In the genomic region with DNA sequence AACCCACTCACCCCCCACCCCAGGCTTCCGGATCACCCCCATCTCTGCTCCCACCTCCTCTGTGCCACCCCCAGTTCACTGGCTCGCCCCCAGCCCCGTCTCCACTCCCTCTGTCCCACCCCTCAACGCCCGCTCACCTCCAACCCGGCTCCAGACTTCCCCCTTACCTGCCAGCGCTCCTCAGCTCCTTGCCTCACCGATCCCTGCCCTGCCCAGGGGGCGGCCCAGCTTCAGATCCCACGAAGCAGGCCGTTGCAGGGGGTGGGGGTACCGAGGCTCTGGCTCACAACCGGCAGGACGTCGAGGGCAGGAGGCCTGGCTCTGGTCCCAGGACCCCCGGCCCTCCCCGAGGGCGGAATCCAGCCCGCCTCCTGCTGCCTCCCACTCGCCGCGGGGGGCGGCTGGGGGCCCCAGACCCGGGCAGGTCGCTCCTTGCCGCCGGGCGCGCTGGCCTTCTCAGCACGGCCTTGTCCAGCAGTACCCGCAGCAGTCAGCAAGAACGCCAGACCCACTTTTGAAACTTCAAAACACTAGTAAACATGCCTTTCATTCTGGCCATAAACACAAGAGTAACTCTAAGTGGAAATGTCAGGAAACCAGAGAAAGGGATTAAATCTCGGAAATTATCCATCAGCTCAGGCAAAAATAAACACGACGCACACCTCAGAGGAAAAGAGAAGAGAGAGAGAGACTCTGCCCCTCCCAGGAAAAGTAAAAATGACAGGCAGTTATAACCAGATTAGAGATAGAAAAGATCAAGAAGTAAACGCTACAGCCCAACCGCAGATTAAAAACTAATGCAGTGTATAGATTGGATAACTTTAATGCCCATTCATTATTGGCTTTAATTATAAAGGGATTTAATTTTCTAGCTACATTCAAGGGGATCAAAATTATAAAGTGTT, we compare ENCODE assay signal across 1 cellular context.
TF ChIP-seq lines count a peak whose summit lies in the region.

No MANE protein-coding gene starts in this region.

TF ChIP-seq in SK-N-SH treated with all-trans-retinoic acid at 6 μM for 48 hours, 23 proteins besides CTCF, POLR2A, EP300 and RAD21 (continued from another document):
- TF ChIP-seq, protein P1, sequence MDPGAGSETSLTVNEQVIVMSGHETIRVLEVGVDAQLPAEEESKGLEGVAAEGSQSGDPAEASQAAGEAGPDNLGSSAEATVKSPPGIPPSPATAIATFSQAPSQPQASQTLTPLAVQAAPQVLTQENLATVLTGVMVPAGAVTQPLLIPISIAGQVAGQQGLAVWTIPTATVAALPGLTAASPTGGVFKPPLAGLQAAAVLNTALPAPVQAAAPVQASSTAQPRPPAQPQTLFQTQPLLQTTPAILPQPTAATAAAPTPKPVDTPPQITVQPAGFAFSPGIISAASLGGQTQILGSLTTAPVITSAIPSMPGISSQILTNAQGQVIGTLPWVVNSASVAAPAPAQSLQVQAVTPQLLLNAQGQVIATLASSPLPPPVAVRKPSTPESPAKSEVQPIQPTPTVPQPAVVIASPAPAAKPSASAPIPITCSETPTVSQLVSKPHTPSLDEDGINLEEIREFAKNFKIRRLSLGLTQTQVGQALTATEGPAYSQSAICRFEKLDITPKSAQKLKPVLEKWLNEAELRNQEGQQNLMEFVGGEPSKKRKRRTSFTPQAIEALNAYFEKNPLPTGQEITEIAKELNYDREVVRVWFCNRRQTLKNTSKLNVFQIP (CRISPR knock-in tag; IDR thresholded peaks at IDR 0.05; ENCODE audit: borderline replicate concordance, low read depth): no peak
- TF ChIP-seq CSDC2 (CRISPR knock-in tag; IDR thresholded peaks at IDR 0.05) (no peak), TCF4 (CRISPR knock-in tag; IDR thresholded peaks at IDR 0.05; ENCODE audit: borderline replicate concordance) (no peak), SNAI2 (CRISPR knock-in tag; IDR thresholded peaks at IDR 0.05) (no peak), ZC3H10 (CRISPR knock-in tag; IDR thresholded peaks at IDR 0.05) (no peak), ZFP30 (CRISPR knock-in tag; IDR thresholded peaks at IDR 0.05) (no peak), BACH2 (CRISPR knock-in tag; IDR thresholded peaks at IDR 0.05; ENCODE audit: borderline replicate concordance) (no peak), OSR1 (CRISPR knock-in tag; IDR thresholded peaks at IDR 0.05) (no peak), ESRRG (CRISPR knock-in tag; IDR thresholded peaks at IDR 0.05) (no peak), ISL1 (CRISPR knock-in tag; IDR thresholded peaks at IDR 0.05) (no peak), GLIS3 (CRISPR knock-in tag; IDR thresholded peaks at IDR 0.05) (no peak), ARNTL (CRISPR knock-in tag; IDR thresholded peaks at IDR 0.05; ENCODE audit: borderline replicate concordance, low read depth) (no peak)
- TF ChIP-seq, protein P2, sequence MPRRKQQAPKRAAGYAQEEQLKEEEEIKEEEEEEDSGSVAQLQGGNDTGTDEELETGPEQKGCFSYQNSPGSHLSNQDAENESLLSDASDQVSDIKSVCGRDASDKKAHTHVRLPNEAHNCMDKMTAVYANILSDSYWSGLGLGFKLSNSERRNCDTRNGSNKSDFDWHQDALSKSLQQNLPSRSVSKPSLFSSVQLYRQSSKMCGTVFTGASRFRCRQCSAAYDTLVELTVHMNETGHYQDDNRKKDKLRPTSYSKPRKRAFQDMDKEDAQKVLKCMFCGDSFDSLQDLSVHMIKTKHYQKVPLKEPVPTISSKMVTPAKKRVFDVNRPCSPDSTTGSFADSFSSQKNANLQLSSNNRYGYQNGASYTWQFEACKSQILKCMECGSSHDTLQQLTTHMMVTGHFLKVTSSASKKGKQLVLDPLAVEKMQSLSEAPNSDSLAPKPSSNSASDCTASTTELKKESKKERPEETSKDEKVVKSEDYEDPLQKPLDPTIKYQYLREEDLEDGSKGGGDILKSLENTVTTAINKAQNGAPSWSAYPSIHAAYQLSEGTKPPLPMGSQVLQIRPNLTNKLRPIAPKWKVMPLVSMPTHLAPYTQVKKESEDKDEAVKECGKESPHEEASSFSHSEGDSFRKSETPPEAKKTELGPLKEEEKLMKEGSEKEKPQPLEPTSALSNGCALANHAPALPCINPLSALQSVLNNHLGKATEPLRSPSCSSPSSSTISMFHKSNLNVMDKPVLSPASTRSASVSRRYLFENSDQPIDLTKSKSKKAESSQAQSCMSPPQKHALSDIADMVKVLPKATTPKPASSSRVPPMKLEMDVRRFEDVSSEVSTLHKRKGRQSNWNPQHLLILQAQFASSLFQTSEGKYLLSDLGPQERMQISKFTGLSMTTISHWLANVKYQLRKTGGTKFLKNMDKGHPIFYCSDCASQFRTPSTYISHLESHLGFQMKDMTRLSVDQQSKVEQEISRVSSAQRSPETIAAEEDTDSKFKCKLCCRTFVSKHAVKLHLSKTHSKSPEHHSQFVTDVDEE (CRISPR knock-in tag; IDR thresholded peaks at IDR 0.05): no peak
- TF ChIP-seq, protein P3, sequence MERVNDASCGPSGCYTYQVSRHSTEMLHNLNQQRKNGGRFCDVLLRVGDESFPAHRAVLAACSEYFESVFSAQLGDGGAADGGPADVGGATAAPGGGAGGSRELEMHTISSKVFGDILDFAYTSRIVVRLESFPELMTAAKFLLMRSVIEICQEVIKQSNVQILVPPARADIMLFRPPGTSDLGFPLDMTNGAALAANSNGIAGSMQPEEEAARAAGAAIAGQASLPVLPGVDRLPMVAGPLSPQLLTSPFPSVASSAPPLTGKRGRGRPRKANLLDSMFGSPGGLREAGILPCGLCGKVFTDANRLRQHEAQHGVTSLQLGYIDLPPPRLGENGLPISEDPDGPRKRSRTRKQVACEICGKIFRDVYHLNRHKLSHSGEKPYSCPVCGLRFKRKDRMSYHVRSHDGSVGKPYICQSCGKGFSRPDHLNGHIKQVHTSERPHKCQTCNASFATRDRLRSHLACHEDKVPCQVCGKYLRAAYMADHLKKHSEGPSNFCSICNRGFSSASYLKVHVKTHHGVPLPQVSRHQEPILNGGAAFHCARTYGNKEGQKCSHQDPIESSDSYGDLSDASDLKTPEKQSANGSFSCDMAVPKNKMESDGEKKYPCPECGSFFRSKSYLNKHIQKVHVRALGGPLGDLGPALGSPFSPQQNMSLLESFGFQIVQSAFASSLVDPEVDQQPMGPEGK (CRISPR knock-in tag; IDR thresholded peaks at IDR 0.05; ENCODE audit: borderline replicate concordance): no peak; the same call in 1 of the 2 replicates
- TF ChIP-seq, protein P4, sequence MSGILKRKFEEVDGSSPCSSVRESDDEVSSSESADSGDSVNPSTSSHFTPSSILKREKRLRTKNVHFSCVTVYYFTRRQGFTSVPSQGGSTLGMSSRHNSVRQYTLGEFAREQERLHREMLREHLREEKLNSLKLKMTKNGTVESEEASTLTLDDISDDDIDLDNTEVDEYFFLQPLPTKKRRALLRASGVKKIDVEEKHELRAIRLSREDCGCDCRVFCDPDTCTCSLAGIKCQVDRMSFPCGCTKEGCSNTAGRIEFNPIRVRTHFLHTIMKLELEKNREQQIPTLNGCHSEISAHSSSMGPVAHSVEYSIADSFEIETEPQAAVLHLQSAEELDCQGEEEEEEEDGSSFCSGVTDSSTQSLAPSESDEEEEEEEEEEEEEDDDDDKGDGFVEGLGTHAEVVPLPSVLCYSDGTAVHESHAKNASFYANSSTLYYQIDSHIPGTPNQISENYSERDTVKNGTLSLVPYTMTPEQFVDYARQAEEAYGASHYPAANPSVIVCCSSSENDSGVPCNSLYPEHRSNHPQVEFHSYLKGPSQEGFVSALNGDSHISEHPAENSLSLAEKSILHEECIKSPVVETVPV (CRISPR knock-in tag; IDR thresholded peaks at IDR 0.05): no peak
